ENCODE assay signal across 8 cellular contexts in the genomic region with DNA sequence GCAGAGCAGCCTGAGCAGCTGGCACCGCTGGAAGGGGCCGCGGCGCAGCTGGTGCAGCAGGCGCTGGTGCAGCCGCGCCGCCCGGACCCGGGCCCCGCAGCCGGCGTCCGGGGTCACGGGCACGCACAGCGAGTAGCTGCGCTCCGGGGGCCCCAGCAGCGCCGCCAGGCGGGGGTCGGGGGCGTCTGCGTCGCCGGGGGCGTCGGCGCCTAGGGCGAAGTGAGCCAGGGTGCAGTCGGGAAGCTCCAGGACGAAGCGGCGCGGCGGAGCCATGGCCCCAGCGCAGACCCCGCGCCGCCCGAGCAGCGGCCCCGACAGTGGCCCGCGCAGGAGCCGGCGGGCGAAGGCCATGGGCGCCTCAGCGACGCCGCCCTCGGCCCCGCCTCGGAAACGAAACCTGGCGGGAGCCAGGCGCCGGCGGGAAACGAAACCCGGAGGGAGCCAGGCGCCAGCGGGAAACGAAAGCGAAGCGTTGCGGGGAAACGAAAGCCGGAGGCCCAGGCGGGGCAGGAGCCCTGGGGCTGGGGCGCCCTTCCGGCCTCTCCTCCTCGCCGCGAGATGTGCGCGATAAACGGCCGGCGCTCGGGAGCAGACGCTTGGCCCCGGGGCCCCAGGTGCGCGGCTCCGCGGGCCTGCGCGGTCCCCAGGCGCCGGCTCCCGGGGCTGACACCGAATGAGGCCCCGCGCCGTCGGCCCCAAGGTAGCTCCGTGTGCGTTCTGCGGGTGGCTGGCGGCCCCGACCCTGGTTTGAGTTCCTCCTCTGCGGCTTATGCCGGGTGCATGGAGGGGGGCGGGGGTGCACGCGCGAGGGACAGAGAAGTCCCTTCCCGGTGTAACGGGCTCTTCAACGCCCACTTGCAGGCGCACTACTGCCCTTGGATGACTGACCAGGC. TPM values are rescaled to one million over a fixed set of nuclear protein-coding genes. Genes with fewer than 3 reads are reported as not detected.
DNase-seq lines count a peak whose midpoint lies in the region; ATAC-seq, FAIRE-seq and TF ChIP-seq lines count a peak whose summit lies in the region.

A gene with protein sequence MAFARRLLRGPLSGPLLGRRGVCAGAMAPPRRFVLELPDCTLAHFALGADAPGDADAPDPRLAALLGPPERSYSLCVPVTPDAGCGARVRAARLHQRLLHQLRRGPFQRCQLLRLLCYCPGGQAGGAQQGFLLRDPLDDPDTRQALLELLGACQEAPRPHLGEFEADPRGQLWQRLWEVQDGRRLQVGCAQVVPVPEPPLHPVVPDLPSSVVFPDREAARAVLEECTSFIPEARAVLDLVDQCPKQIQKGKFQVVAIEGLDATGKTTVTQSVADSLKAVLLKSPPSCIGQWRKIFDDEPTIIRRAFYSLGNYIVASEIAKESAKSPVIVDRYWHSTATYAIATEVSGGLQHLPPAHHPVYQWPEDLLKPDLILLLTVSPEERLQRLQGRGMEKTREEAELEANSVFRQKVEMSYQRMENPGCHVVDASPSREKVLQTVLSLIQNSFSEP (minus strand): TSS at position 562 of the 893 bp plus-strand sequence. CDS start 211 bp downstream, at position 351.

- peaks cover 10% of the 10 kb centered on the region for H3K27me3 Mint-ChIP-seq in progenitor cell of endocrine pancreas

- peak within 1 kb of the TSS; percentile 78 for H3K4me2 ChIP-seq in SK-N-SH

- TF ChIP-seq RAD21 in SK-N-SH (IDR thresholded peaks at IDR 0.05; ENCODE audit: low read length): no peak

- no peaks in the 10 kb centered on the region for H3K9me2 ChIP-seq in SK-N-SH

- H3K36me3 Mint-ChIP-seq in progenitor cell of endocrine pancreas (ENCODE audit: insufficient read depth): peaks cover 10% of the 10 kb centered on the region

- H3K4me1 Mint-ChIP-seq in progenitor cell of endocrine pancreas (ENCODE audit: low read depth): peaks cover 7% of the 10 kb centered on the region

- TF ChIP-seq EP300 in SK-N-SH (IDR thresholded peaks at IDR 0.05; ENCODE audit: borderline replicate concordance in 1 of 2, low read depth in 1 of 2, low read length in 1 of 2): peak in 1 of 2 experiments; percentile 12; a peak in 1 of 4 replicates

- peaks cover under 1% of the 10 kb centered on the region for H3K9me3 Mint-ChIP-seq in progenitor cell of endocrine pancreas (ENCODE audit: low read depth)

- H3K79me2 ChIP-seq in SK-N-SH (ENCODE audit: insufficient read depth): no peaks in the 10 kb centered on the region

- peak within 1 kb of the TSS; percentile 89 for H2AFZ ChIP-seq in SK-N-SH (ENCODE audit: low read depth)

- peak; percentile 75 for ATAC-seq in GM19467 (IDR thresholded peaks at IDR 0.05; ENCODE audit: unreplicated experiment)

- WGBS in SK-N-SH (ENCODE audit: low lambda C conversion rate): 2% methylated on average over 35 of the region's 114 CpGs

- H3K4me1 ChIP-seq in SK-N-SH (ENCODE audit: control insufficient read depth in 1 of 2, insufficient read depth in 2 of 2, low read depth in 1 of 2, low read length in 1 of 2) (peaks cover 5 to 10% of the 10 kb centered on the region in 2 experiments; a peak in 2 of 4 replicates), cardiac muscle cell (ENCODE audit: low read depth) (no peaks in the 10 kb centered on the region)

- no peaks in the 10 kb centered on the region for H3K27me3 ChIP-seq in HL-60 (ENCODE audit: insufficient read depth, poor library complexity, severe bottlenecking)
- no peaks in the 10 kb centered on the region for H3K27me3 ChIP-seq in SK-N-SH (ENCODE audit: insufficient read depth)
- H3K27me3 ChIP-seq in cardiac muscle cell: peaks cover 10% of the 10 kb centered on the region

- POLR2A ChIA-PET in SK-N-SH (lab: Yijun Ruan, JAX): interaction anchor here (0.7 kb wide), 1 partner anchor 192 kb away, joined by 4 read pairs; no protein-coding TSS in a partner anchor

- H4K20me1 ChIP-seq in SK-N-SH (ENCODE audit: insufficient read depth): no peaks in the 10 kb centered on the region

- H3F3A ChIP-seq in SK-N-SH (replicated peaks; ENCODE audit: insufficient read depth): no peaks in the 10 kb centered on the region

- H3K27ac ChIP-seq in HL-60 (replicated peaks) (peak within 1 kb of the TSS; percentile 78), SK-N-SH (ENCODE audit: low read depth in 2 of 2, low read length in 1 of 2) (no peak within 1 kb of the TSS), cardiac muscle cell (no peak within 1 kb of the TSS)

- H3K27ac Mint-ChIP-seq in progenitor cell of endocrine pancreas: peak within 1 kb of the TSS; percentile 92

- DNase-seq in DMS79 (lab: John Stamatoyannopoulos, UW): peak; percentile 55
- DNase-seq in HL-60 (ENCODE audit: low read depth in 1 of 2, low spot score in 1 of 2): peak; percentile 36 to 72
- peak; percentile 95 for DNase-seq in SK-N-SH
- DNase-seq in activated naive CD4-positive, alpha-beta T cell treated with anti-CD3 and anti-CD28 coated beads, Interleukin-2, amount 50 U/mL, for 16 hours: peak; percentile 82
- DNase-seq in cardiac muscle cell (ENCODE audit: low read depth in 1 of 2, low spot score in 1 of 2): peak; percentile 50 to 75
- peak; percentile 67 for DNase-seq in progenitor cell of endocrine pancreas (ENCODE audit: low spot score, unreplicated experiment)
- DNase-seq in urothelium cell line (ENCODE audit: low spot score): peak; percentile 76

- H3K4me3 ChIP-seq in HL-60 (replicated peaks; ENCODE audit: insufficient read depth, low read length) (peak within 1 kb of the TSS; percentile 56), SK-N-SH (ENCODE audit: low read depth in 2 of 2, low read length in 1 of 2) (peak within 1 kb of the TSS; percentile 75 to 82), cardiac muscle cell (peak within 1 kb of the TSS; percentile 78)

- peak within 1 kb of the TSS; percentile 73; the same call in 1 of the 2 replicates for H3K9ac ChIP-seq in SK-N-SH

- CTCF ChIA-PET in SK-N-SH (lab: Yijun Ruan, JAX): interaction anchor here (0.6 to 4.8 kb wide), 28 partner anchors 8 to 712 kb away, joined by 3 to 32 read pairs (median 4); a partner anchor contains a TSS

- no peak for FAIRE-seq in urothelium cell line (lab: Jason Lieb, UNC)

- peak within 1 kb of the TSS; percentile 77 for H3K4me3 Mint-ChIP-seq in progenitor cell of endocrine pancreas (ENCODE audit: low read depth)

- H3K36me3 ChIP-seq in SK-N-SH (replicated peaks in 1 of 2; ENCODE audit: control insufficient read depth in 1 of 2, insufficient read depth in 2 of 2, low read length in 1 of 2) (no peaks in the 10 kb centered on the region), cardiac muscle cell (no peaks in the 10 kb centered on the region)

- TF ChIP-seq CTCF in HL-60 (IDR thresholded peaks at IDR 0.05; ENCODE audit: insufficient read depth, low read length): no peak
- TF ChIP-seq CTCF in SK-N-SH (IDR thresholded peaks at IDR 0.05): peak; percentile 37
- no peak for TF ChIP-seq CTCF in cardiac muscle cell (IDR thresholded peaks at IDR 0.05; ENCODE audit: low read depth, low read length)
- TF ChIP-seq CTCF in progenitor cell of endocrine pancreas (IDR thresholded peaks at IDR 0.05; ENCODE audit: unreplicated experiment): peak; percentile 65

- H3K9me3 ChIP-seq in SK-N-SH (no peaks in the 10 kb centered on the region), cardiac muscle cell (ENCODE audit: low read depth) (no peaks in the 10 kb centered on the region)

TF ChIP-seq in SK-N-SH, 30 proteins besides CTCF, POLR2A, EP300 and RAD21:
- peak; percentile 25; the same call in 1 of the 2 replicates for TF ChIP-seq GABPA (IDR thresholded peaks at IDR 0.05; ENCODE audit: low read depth)
- TF ChIP-seq, protein P1, sequence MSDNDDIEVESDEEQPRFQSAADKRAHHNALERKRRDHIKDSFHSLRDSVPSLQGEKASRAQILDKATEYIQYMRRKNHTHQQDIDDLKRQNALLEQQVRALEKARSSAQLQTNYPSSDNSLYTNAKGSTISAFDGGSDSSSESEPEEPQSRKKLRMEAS (IDR thresholded peaks at IDR 0.05; ENCODE audit: low read depth): peak; percentile 29; the same call in 1 of the 2 replicates
- TF ChIP-seq TEAD4 (IDR thresholded peaks at IDR 0.05; ENCODE audit: borderline replicate concordance, insufficient read depth): no peak
- TF ChIP-seq, protein P2, sequence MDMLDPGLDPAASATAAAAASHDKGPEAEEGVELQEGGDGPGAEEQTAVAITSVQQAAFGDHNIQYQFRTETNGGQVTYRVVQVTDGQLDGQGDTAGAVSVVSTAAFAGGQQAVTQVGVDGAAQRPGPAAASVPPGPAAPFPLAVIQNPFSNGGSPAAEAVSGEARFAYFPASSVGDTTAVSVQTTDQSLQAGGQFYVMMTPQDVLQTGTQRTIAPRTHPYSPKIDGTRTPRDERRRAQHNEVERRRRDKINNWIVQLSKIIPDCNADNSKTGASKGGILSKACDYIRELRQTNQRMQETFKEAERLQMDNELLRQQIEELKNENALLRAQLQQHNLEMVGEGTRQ (IDR thresholded peaks at IDR 0.05; ENCODE audit: borderline replicate concordance, low read depth, low read length): no peak
- TF ChIP-seq, protein P3, sequence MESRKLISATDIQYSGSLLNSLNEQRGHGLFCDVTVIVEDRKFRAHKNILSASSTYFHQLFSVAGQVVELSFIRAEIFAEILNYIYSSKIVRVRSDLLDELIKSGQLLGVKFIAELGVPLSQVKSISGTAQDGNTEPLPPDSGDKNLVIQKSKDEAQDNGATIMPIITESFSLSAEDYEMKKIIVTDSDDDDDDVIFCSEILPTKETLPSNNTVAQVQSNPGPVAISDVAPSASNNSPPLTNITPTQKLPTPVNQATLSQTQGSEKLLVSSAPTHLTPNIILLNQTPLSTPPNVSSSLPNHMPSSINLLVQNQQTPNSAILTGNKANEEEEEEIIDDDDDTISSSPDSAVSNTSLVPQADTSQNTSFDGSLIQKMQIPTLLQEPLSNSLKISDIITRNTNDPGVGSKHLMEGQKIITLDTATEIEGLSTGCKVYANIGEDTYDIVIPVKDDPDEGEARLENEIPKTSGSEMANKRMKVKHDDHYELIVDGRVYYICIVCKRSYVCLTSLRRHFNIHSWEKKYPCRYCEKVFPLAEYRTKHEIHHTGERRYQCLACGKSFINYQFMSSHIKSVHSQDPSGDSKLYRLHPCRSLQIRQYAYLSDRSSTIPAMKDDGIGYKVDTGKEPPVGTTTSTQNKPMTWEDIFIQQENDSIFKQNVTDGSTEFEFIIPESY (IDR thresholded peaks at IDR 0.05; ENCODE audit: borderline replicate concordance, low read depth): 0 out of 2 replicates have a peak, but pooled peaks have one; percentile 20
- TF ChIP-seq TAF1 (IDR thresholded peaks at IDR 0.05; ENCODE audit: borderline replicate concordance, low read depth, low read length): 0 out of 2 replicates have a peak, but pooled peaks have one; percentile 12

RNA-seq across cellular contexts. Expression of the gene that starts here (rescaled TPM):
- polyA plus RNA-seq in SK-N-SH (2012; rRNA removed) (0.86 and 1.1 TPM in 2 replicates), cardiac muscle cell (0.61 and 2.4 TPM in 2 replicates)
- 0.71 and 0.83 TPM in 2 replicates for polyA plus RNA-seq in SK-N-SH (2012; cell fraction: cytosol; rRNA removed)
- polyA plus RNA-seq in SK-N-SH (2012; cell fraction: nucleus; rRNA removed): 0.89 and 1.5 TPM in 2 replicates
- total RNA-seq in cardiac muscle cell (0.54 and 2.3 TPM in 2 replicates), progenitor cell of endocrine pancreas (3.4 and 3.6 TPM in 2 replicates)

Comparison
In these comparisons a context has a peak if more than half of its experiments do, and no peak if none do; other contexts are left out.
1. CTCF ChIP-seq: peak in SK-N-SH (single experiment) and progenitor cell of endocrine pancreas (single experiment); none in HL-60 (single experiment) and cardiac muscle cell (single experiment).
2. Peak in every context shown above with its lines, with median percentiles within 50 percentile points of each other: DNase-seq and H3K4me3 ChIP-seq.